Comparison of ENCODE assay signal across 15 cellular contexts in the genomic region with DNA sequence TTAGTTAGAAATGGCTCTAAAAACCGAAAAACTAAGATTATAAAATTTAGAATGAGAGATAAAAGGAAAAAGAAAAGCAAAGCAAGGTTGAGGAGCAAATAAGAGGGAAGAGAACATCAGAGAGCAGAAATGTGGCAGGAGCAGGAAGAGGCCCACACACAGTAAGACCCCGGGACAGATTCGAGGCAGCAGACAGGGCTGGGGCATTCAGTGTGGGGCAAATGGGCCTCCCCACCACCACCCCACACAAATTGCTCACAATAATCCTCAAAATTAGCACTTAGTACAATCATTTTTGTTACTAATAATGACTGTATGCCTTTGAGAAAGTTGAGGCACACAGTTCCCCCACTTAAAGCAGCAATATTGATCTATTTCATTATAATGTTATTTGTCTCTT. TPM values are rescaled to one million over a fixed set of nuclear protein-coding genes. Genes with fewer than 3 reads are reported as not detected.
A peak's percentile ranks its signal among the peaks of the same experiment; 100 is the strongest.
DNase-seq lines count a peak whose midpoint lies in the region; ATAC-seq and TF ChIP-seq lines count a peak whose summit lies in the region.
"Had no signal": no experiment of that assay in that cellular context is flagged by ENCODE, and none has a peak within 500 bp of the region (broad histone marks: within the 10 kb centered on the region; RNA-seq: fewer than 3 reads in every experiment).

No MANE protein-coding gene starts in this region.

- no peak for TF ChIP-seq POLR2A in esophagus squamous epithelium (IDR thresholded peaks at IDR 0.05)

- in situ Hi-C loops in GM13977 (cut with MboI; ENCODE audit: low pct_unique_long_range_greater_than_20kb, low sequenced_read_pairs, unreplicated experiment) = loop anchor here (10.0 to 25.0 kb wide), 4 partner anchors 278 to 741 kb away; no protein-coding TSS in a partner anchor

- no peaks in the 10 kb centered on the region for H3K27me3 ChIP-seq in A673 (replicated peaks; ENCODE audit: insufficient read depth, low read depth, low read length, poor library complexity)
- H3K27me3 ChIP-seq in PC-9 (ENCODE audit: insufficient read depth, low read depth) = no peaks in the 10 kb centered on the region
- no peaks in the 10 kb centered on the region for H3K27me3 ChIP-seq in esophagus squamous epithelium
- H3K27me3 ChIP-seq: left lung had no signal

- H3K9me3 Mint-ChIP-seq in progenitor cell of endocrine pancreas (ENCODE audit: low read depth) = no peaks in the 10 kb centered on the region
- H3K9me3 Mint-ChIP-seq: activated T-helper 2 cell treated with anti-CD3 and anti-CD28 coated beads, Interferon-gamma antibody, Interleukin-2, Interleukin-4, amounts not matched to agents 10 μg/mL and 5 μg/mL and 100 μg/mL, durations not matched to agents 14 hours and 24 hours and 36 hours had no signal

- DNase-seq in A673 (ENCODE audit: low spot score) (no peak), PC-9 (no peak), esophagus squamous epithelium (lab: John Stamatoyannopoulos, UW) (no peak), progenitor cell of endocrine pancreas (ENCODE audit: low spot score, unreplicated experiment) (no peak), HUDEP-2 (lab: John Stamatoyannopoulos, UW; ENCODE audit: unreplicated experiment in 76 of 76) (no peak), GM13977 (ENCODE audit: low spot score) (no peak)
- no peak for DNase-seq in stimulated activated CD4-positive, alpha-beta T cell treated with anti-CD3 and anti-CD28 coated beads, Interleukin-4, amount 100 ng/mL, for 24 hours
- DNase-seq: activated CD4-positive, CD25-positive, alpha-beta regulatory T cell treated with anti-CD3 and anti-CD28 coated beads, Interleukin-2, amount 50 U/mL, for 72 hours; cerebellar nuclear complex; left lung; NCI-H187; NCI-H510A; stimulated activated naive CD4-positive, alpha-beta T cell treated with Interleukin-2 at 50 U/mL for 16 hours had no signal

- H3K27ac Mint-ChIP-seq in progenitor cell of endocrine pancreas = peak overlapping the region; percentile 31
- H3K27ac Mint-ChIP-seq: activated T-helper 2 cell treated with anti-CD3 and anti-CD28 coated beads, Interferon-gamma antibody, Interleukin-2, Interleukin-4, amounts not matched to agents 10 μg/mL and 5 μg/mL and 100 μg/mL, durations not matched to agents 14 hours and 24 hours and 36 hours had no signal

- POLR2A ChIA-PET in A673 (lab: Charles Lee; ENCODE audit: low non-redundant PET) (no interaction called here), PC-9 (lab: Charles Lee; ENCODE audit: unreplicated experiment) (interaction anchor here (0.6 to 1.0 kb wide), 3 partner anchors 20 to 187 kb away, joined by 3 to 6 read pairs (median 4); no protein-coding TSS in a partner anchor)

- no peak for TF ChIP-seq CTCF in A673 (conservative IDR thresholded peaks at IDR 0.05; ENCODE audit: low read depth, low read length)
- TF ChIP-seq CTCF in PC-9 (conservative IDR thresholded peaks at IDR 0.05) = no peak
- TF ChIP-seq CTCF in esophagus squamous epithelium (IDR thresholded peaks at IDR 0.05) = no peak
- no peak for TF ChIP-seq CTCF in progenitor cell of endocrine pancreas (IDR thresholded peaks at IDR 0.05; ENCODE audit: unreplicated experiment)
- no peak for TF ChIP-seq CTCF in GM13977 (IDR thresholded peaks at IDR 0.05; ENCODE audit: extremely low read depth, insufficient read depth, missing control alignments)

- no peak overlapping the region for H3K4me3 ChIP-seq in A673 (ENCODE audit: low read depth, low read length, poor library complexity, severe bottlenecking)
- H3K4me3 ChIP-seq in PC-9 = no peak overlapping the region
- H3K4me3 ChIP-seq in esophagus squamous epithelium = no peak overlapping the region
- H3K4me3 ChIP-seq: left lung had no signal

- ATAC-seq in GM19035 (IDR thresholded peaks at IDR 0.05; ENCODE audit: unreplicated experiment) = no peak

- no peak overlapping the region for H2AFZ ChIP-seq in PC-9

- intact Hi-C loops in A673 (cut with micrococcal nuclease; ENCODE audit: unreplicated experiment) = loop anchor here (5.0 kb wide), 1 partner anchor 466 kb away; no protein-coding TSS in a partner anchor
- intact Hi-C loops in PC-9 (cut with micrococcal nuclease; ENCODE audit: unreplicated experiment) = loop anchor here (2.0 to 10.0 kb wide), 4 partner anchors 91 to 568 kb away; a partner anchor contains a TSS
- intact Hi-C loops in esophagus squamous epithelium (cut with DNase I) = loop anchor here (5.0 kb wide), 1 partner anchor 281 kb away; no protein-coding TSS in a partner anchor

- CTCF ChIA-PET in A673 (lab: Charles Lee) = interaction anchor here (0.6 to 1.8 kb wide), 4 partner anchors 261 to 322 kb away, joined by 4 to 6 read pairs (median 5); no protein-coding TSS in a partner anchor
- CTCF ChIA-PET in PC-9 (lab: Charles Lee) = interaction anchor here (0.8 kb wide), 1 partner anchor 289 kb away, joined by 3 read pairs; no protein-coding TSS in a partner anchor

- H3K36me3 Mint-ChIP-seq in progenitor cell of endocrine pancreas (ENCODE audit: insufficient read depth) = no peaks in the 10 kb centered on the region

- no peak overlapping the region for H3K4me2 ChIP-seq in PC-9

- H3K4me1 ChIP-seq in A673 (ENCODE audit: insufficient read depth, low read length, poor library complexity, severe bottlenecking) = peaks cover 14% of the 10 kb centered on the region
- H3K4me1 ChIP-seq in PC-9 (replicated peaks; ENCODE audit: insufficient read depth) = peaks cover 28% of the 10 kb centered on the region
- peaks cover 0 to 40% (median 10%) of the 10 kb centered on the region in 3 donors for H3K4me1 ChIP-seq in esophagus squamous epithelium

- no peaks in the 10 kb centered on the region for H3K9me2 ChIP-seq in PC-9 (ENCODE audit: insufficient read depth)

- H3K36me3 ChIP-seq in A673 (ENCODE audit: insufficient read depth, low read length, poor library complexity, severe bottlenecking) (no peaks in the 10 kb centered on the region), PC-9 (ENCODE audit: low read depth) (no peaks in the 10 kb centered on the region), esophagus squamous epithelium (no peaks in the 10 kb centered on the region)
- H3K36me3 ChIP-seq: left lung had no signal

- no peaks in the 10 kb centered on the region for H3K27me3 Mint-ChIP-seq in progenitor cell of endocrine pancreas

- no peak overlapping the region for H3K4me3 Mint-ChIP-seq in progenitor cell of endocrine pancreas (ENCODE audit: low read depth)

- BruUV-seq in A673 (replicated peaks; lab: Mats Ljungman, UMichigan) = no TSS peak
- BruUV-seq in PC-9 (replicated peaks; lab: Mats Ljungman, UMichigan) = no TSS peak

- H3K4me1 Mint-ChIP-seq in progenitor cell of endocrine pancreas (ENCODE audit: low read depth) = peaks cover 62% of the 10 kb centered on the region

- H3K27ac ChIP-seq in A673 (ENCODE audit: low read depth, low read length, poor library complexity, severe bottlenecking) = peak overlapping the region; percentile 15
- peak overlapping the region; percentile 79; the same call in 1 of the 2 replicates for H3K27ac ChIP-seq in PC-9
- H3K27ac ChIP-seq in esophagus squamous epithelium = peak overlapping the region in 3 of 4 donors; percentile 70 to 76 (median 75)

- WGBS in esophagus squamous epithelium, 2 donors = 64 to 76% methylated on average over 3 of the region's 3 CpGs

- peaks cover 17% of the 10 kb centered on the region for H3F3A ChIP-seq in PC-9 (ENCODE audit: insufficient read depth, low read depth)

- H4K20me1 ChIP-seq in PC-9 (ENCODE audit: insufficient read depth) = no peaks in the 10 kb centered on the region

- no peaks in the 10 kb centered on the region for H3K9me3 ChIP-seq in A673 (ENCODE audit: low read depth, low read length, poor library complexity, severe bottlenecking)
- no peaks in the 10 kb centered on the region for H3K9me3 ChIP-seq in PC-9 (ENCODE audit: insufficient read depth, low read depth)
- H3K9me3 ChIP-seq in esophagus squamous epithelium = no peaks in the 10 kb centered on the region
- H3K9me3 ChIP-seq: left lung had no signal

- H3K79me2 ChIP-seq in PC-9 (ENCODE audit: low read depth) = peaks cover 13% of the 10 kb centered on the region; the same call in 1 of the 2 replicates

RNA-seq across cellular contexts. Expression of a gene that starts 17.1 kb away (rescaled TPM):
- total RNA-seq in A673 (2021) (not detected in 2 replicates), PC-9 (2021) (11.0 and 17.5 TPM in 2 replicates), esophagus squamous epithelium (10 to 100 TPM in 2 of 4 donors, 1 to 10 TPM in 2; 5.4 to 11.7 (median 9.4) TPM), progenitor cell of endocrine pancreas (70.4 and 75.4 TPM in 2 replicates)
- total RNA-seq: activated T-helper 2 cell treated with anti-CD3 and anti-CD28 coated beads, Interferon-gamma antibody, Interleukin-2, Interleukin-4, amounts not matched to agents 10 μg/mL and 5 μg/mL and 100 μg/mL, durations not matched to agents 14 hours and 24 hours and 36 hours had no signal

Comparison
In these comparisons a context has a peak if more than half of its experiments do, and no peak if none do; other contexts are left out.
1. H3K27ac ChIP-seq: peak in every context shown above with its lines; median percentile 79 in PC-9; 75 in esophagus squamous epithelium; 15 in A673.